ENCODE assay signal across 1 cellular context in genomic region chr17:32494621-32495346, GRCh38.
A peak's percentile ranks its signal among the peaks of the same experiment; 100 is the strongest.
TF ChIP-seq lines count a peak whose summit lies in the region.

No MANE protein-coding gene starts in this region.

TF ChIP-seq in K562, 482 proteins besides CTCF, POLR2A, EP300 and RAD21:
- no peak for TF ChIP-seq NFE2 (IDR thresholded peaks at IDR 0.05; ENCODE audit: low read depth)
- peak; percentile 38; the same call in 1 of the 2 replicates for TF ChIP-seq POLR2G (IDR thresholded peaks at IDR 0.05; ENCODE audit: low read depth, low read length)
- TF ChIP-seq RBM22 (IDR thresholded peaks at IDR 0.05; ENCODE audit: low read depth, low read length, poor library complexity, severe bottlenecking) = peak; percentile 37
